In genomic region chr1:170987397-170987796, GRCh38 we compare ENCODE assay signal across 2 cellular contexts.
TF ChIP-seq lines count a peak whose summit lies in the region.

No MANE protein-coding gene starts in this region.

TF ChIP-seq in HepG2, 621 proteins besides CTCF, POLR2A, EP300 and RAD21:
- TF ChIP-seq PHB2 (IDR thresholded peaks at IDR 0.05; ENCODE audit: partially characterized antibody) (no peak), CEBPB (IDR thresholded peaks at IDR 0.05; ENCODE audit: borderline replicate concordance, low read depth, low read length) (0 out of 2 replicates have a peak, but pooled peaks have one; percentile 15)

TF ChIP-seq in IMR-90, 13 proteins besides CTCF, POLR2A, EP300 and RAD21:
- TF ChIP-seq CEBPB (IDR thresholded peaks at IDR 0.05; ENCODE audit: low read depth, low read length) (peak; percentile 52; the same call in 1 of the 2 replicates), RFX5 (IDR thresholded peaks at IDR 0.05; ENCODE audit: low read depth, low read length) (no peak)
TF ChIP-seq in IMR-90: peak in this region for 1.
